In the genomic region with DNA sequence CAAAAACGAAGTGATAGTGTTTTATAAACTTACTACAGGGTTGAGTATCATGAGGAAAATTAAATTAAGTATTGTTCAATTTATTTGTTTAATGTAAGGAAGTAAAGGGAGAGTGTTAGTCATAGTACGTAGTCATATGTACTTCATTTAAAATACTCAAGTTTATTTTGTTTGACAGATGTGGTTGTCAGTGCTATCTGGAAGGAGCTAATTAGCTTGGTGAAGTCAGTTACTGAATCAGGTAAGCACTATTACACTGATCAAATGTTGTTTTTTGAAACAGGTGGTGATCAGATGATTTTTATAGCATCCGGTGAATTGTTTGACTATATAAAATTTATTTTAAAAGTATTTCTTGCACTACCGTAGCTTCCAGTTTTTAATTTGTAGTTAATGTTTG, we compare ENCODE assay signal across 20 cellular contexts. TPM values are rescaled to one million over a fixed set of nuclear protein-coding genes. Genes with fewer than 3 reads are reported as not detected.
DNase-seq lines count a peak whose midpoint lies in the region; ATAC-seq, FAIRE-seq and TF ChIP-seq lines count a peak whose summit lies in the region.
"Had no signal": no experiment of that assay in that cellular context is flagged by ENCODE, and none has a peak within 500 bp of the region (broad histone marks: within the 10 kb centered on the region; RNA-seq: fewer than 3 reads in every experiment).

No MANE protein-coding gene starts in this region.

- no peak overlapping the region for H3K9ac ChIP-seq in PC-3 (ENCODE audit: low read length)

- H3K79me2 ChIP-seq in PC-3 (ENCODE audit: low read length) = no peaks in the 10 kb centered on the region

- no peaks in the 10 kb centered on the region for H3K4me1 ChIP-seq in PC-3 (ENCODE audit: insufficient read depth, low read length)
- H3K4me1 ChIP-seq: Caco-2 had no signal

- H3F3A ChIP-seq in PC-3 (ENCODE audit: low read length, unreplicated experiment) = no peaks in the 10 kb centered on the region

- no peaks in the 10 kb centered on the region for H3K9me3 Mint-ChIP-seq in stimulated activated memory B cell treated with anti-CD40 and anti-IgM and Interleukin-4, amounts not matched to agents 10 μg/mL and 1 μg/mL and 100 μg/mL, for 72 hours
- H3K9me3 Mint-ChIP-seq: CD4-positive, alpha-beta T cell; GM23338 had no signal

- DNase-seq in D721Med (ENCODE audit: insufficient read length, low spot score) (no peak), PC-3 (no peak), left colon (no peak)
- DNase-seq: AML-193; Caco-2; CD4-positive, alpha-beta T cell; DMS153; DMS79; GDM1; HCEC 1CT had no signal

- H3K9me3 ChIP-seq in PC-3 (ENCODE audit: low read length) = no peaks in the 10 kb centered on the region
- H3K9me3 ChIP-seq: Caco-2 had no signal

- intact Hi-C loops in PC-3 (cut with micrococcal nuclease) (loop anchor here (5.0 to 10.0 kb wide), 3 partner anchors 151 to 1854 kb away; a partner anchor contains a TSS), left colon (cut with DNase I, micrococcal nuclease) (no loop called here)

- H4K20me1 ChIP-seq in PC-3 (ENCODE audit: low read length) = no peaks in the 10 kb centered on the region

- H3K4me3 ChIP-seq in PC-3 (ENCODE audit: low read length) = no peak overlapping the region
- H3K4me3 ChIP-seq: GM23338 had no signal

- peaks cover 73% of the 10 kb centered on the region for H3K36me3 ChIP-seq in PC-3 (ENCODE audit: low read depth, low read length)

- H3K36me3 Mint-ChIP-seq in stimulated activated memory B cell treated with anti-CD40 and anti-IgM and Interleukin-4, amounts not matched to agents 10 μg/mL and 1 μg/mL and 100 μg/mL, for 72 hours = peaks cover 32% of the 10 kb centered on the region

- H3K4me1 Mint-ChIP-seq in stimulated activated memory B cell treated with anti-CD40 and anti-IgM and Interleukin-4, amounts not matched to agents 10 μg/mL and 1 μg/mL and 100 μg/mL, for 72 hours = peaks cover 4% of the 10 kb centered on the region

- no peaks in the 10 kb centered on the region for H3K27me3 ChIP-seq in PC-3 (ENCODE audit: low read length)

- FAIRE-seq in D721Med (lab: Jason Lieb, UNC) = peak; percentile 58
- FAIRE-seq: A204.1, GM18507, H54, HepG2 had no signal

- peak; percentile 37; the same call in 1 of the 2 replicates for ATAC-seq in PC-3
- ATAC-seq in left colon = peak; percentile 61
- ATAC-seq in stimulated activated memory B cell treated with anti-CD40 and anti-IgM and Interleukin-4, amounts not matched to agents 10 μg/mL and 1 μg/mL and 100 μg/mL, for 72 hours = no peak
- no peak for ATAC-seq in HG02798 (IDR thresholded peaks at IDR 0.05; ENCODE audit: poor library complexity, unreplicated experiment)
- ATAC-seq in GM18520 (IDR thresholded peaks at IDR 0.05; ENCODE audit: unreplicated experiment) = no peak
- ATAC-seq in HG03460 (IDR thresholded peaks at IDR 0.05; ENCODE audit: unreplicated experiment) = no peak
- ATAC-seq: GM23338, HepG2 had no signal

- peak overlapping the region; percentile 30 for H3K27ac Mint-ChIP-seq in stimulated activated memory B cell treated with anti-CD40 and anti-IgM and Interleukin-4, amounts not matched to agents 10 μg/mL and 1 μg/mL and 100 μg/mL, for 72 hours
- H3K27ac Mint-ChIP-seq: GM23338 had no signal

- H3K9me2 ChIP-seq in PC-3 (replicated peaks; ENCODE audit: low read length) = no peaks in the 10 kb centered on the region

- H2AFZ ChIP-seq in PC-3 (ENCODE audit: low read length) = no peak overlapping the region
- H2AFZ ChIP-seq: GM23338 had no signal

- H3K4me3 Mint-ChIP-seq in stimulated activated memory B cell treated with anti-CD40 and anti-IgM and Interleukin-4, amounts not matched to agents 10 μg/mL and 1 μg/mL and 100 μg/mL, for 72 hours = no peak overlapping the region
- H3K4me3 Mint-ChIP-seq: CD4-positive, alpha-beta T cell; GM23338 had no signal

- BruUV-seq in PC-3 (replicated peaks; lab: Mats Ljungman, UMichigan) = no TSS peak

- no peak overlapping the region for H3K4me2 ChIP-seq in PC-3 (ENCODE audit: low read length)
- H3K4me2 ChIP-seq: GM23338 had no signal

- no peak overlapping the region for H3K27ac ChIP-seq in PC-3 (ENCODE audit: low read length)
- H3K27ac ChIP-seq: C4-2B had no signal

- TF ChIP-seq CTCF in D721Med (IDR thresholded peaks at IDR 0.05; ENCODE audit: insufficient read depth, missing control alignments) = no peak
- TF ChIP-seq CTCF in PC-3 (conservative IDR thresholded peaks at IDR 0.05; ENCODE audit: low read depth, low read length) = no peak

- CTCF ChIA-PET in PC-3 (lab: Charles Lee) = no interaction called here

- POLR2A ChIA-PET in PC-3 (lab: Charles Lee; ENCODE audit: unreplicated experiment) = no interaction called here

- no peaks in the 10 kb centered on the region for H3K27me3 Mint-ChIP-seq in stimulated activated memory B cell treated with anti-CD40 and anti-IgM and Interleukin-4, amounts not matched to agents 10 μg/mL and 1 μg/mL and 100 μg/mL, for 72 hours
- H3K27me3 Mint-ChIP-seq: CD4-positive, alpha-beta T cell had no signal

RNA-seq across cellular contexts. Expression of a gene that starts 28.8 kb away (rescaled TPM):
- total RNA-seq in PC-3 (2014; rRNA removed) (33.6 and 37.1 TPM in 2 replicates), left colon (10 to 100 TPM; 23.5 to 25.9 TPM)

Comparison
In these comparisons a context has a peak if more than half of its experiments do, and no peak if none do; other contexts are left out.
1. ATAC-seq: peak in PC-3 (single experiment) and left colon (single experiment); none in stimulated activated memory B cell treated with anti-CD40 and anti-IgM and Interleukin-4, amounts not matched to agents 10 μg/mL and 1 μg/mL and 100 μg/mL, for 72 hours (single experiment), HG02798 (single experiment), GM18520 (single experiment) and HG03460 (single experiment).